In genomic region chr10:32367793-32368453, GRCh38 we compare ENCODE assay signal across 8 cellular contexts. TPM values are rescaled to one million over a fixed set of nuclear protein-coding genes. Genes with fewer than 3 reads are reported as not detected.
DNase-seq lines count a peak whose midpoint lies in the region; ATAC-seq, FAIRE-seq and TF ChIP-seq lines count a peak whose summit lies in the region.

No MANE protein-coding gene starts in this region.

- H3K36me3 ChIP-seq in RWPE2 (ENCODE audit: low read depth) (no peaks in the 10 kb centered on the region), osteoblast (ENCODE audit: insufficient read depth, low read length) (peaks cover 2% of the 10 kb centered on the region), testis (ENCODE audit: low read depth, missing control alignments) (no peaks in the 10 kb centered on the region)

- intact Hi-C loops in testis (cut with DNase I; ENCODE audit: low total_unique reads) = no loop called here

- peak overlapping the region; percentile 54 for H3K4me2 ChIP-seq in osteoblast (ENCODE audit: insufficient read depth, low read length)

- ATAC-seq in HG02885 (IDR thresholded peaks at IDR 0.05; ENCODE audit: poor library complexity, unreplicated experiment) = peak; percentile 77
- peak; percentile 44; the same call in 1 of the 3 replicates for ATAC-seq in RWPE2 (ENCODE audit: low read depth)

- peak; percentile 74 for TF ChIP-seq CTCF in D721Med (IDR thresholded peaks at IDR 0.05; ENCODE audit: insufficient read depth, missing control alignments)
- TF ChIP-seq CTCF in RWPE2 (IDR thresholded peaks at IDR 0.05; ENCODE audit: poor library complexity, severe bottlenecking) = peak; percentile 88
- peak; percentile 67 for TF ChIP-seq CTCF in foreskin fibroblast (IDR thresholded peaks at IDR 0.05; ENCODE audit: low read depth, low read length)
- peak; percentile 84 for TF ChIP-seq CTCF in osteoblast (IDR thresholded peaks at IDR 0.05; ENCODE audit: extremely low read depth, low read depth, low read length)
- TF ChIP-seq CTCF in testis (IDR thresholded peaks at IDR 0.05) = peak; percentile 60 to 83 (median 74)

- H3K4me1 ChIP-seq in RWPE2 (ENCODE audit: insufficient read depth, poor library complexity, severe bottlenecking) (peaks cover 3% of the 10 kb centered on the region), osteoblast (ENCODE audit: insufficient read depth, low read length) (peaks cover 3% of the 10 kb centered on the region), testis (no peaks in the 10 kb centered on the region)

- peak; percentile 31 for DNase-seq in D721Med (ENCODE audit: insufficient read length, low spot score)
- DNase-seq in RWPE2 (ENCODE audit: low spot score) = no peak
- DNase-seq in activated effector memory CD4-positive, alpha-beta T cell treated with anti-CD3 and anti-CD28 coated beads, Interleukin-2, amount 50 U/mL, for 16 hours = peak; percentile 91
- DNase-seq in foreskin fibroblast = peak; percentile 35 to 82
- peak; percentile 29 for DNase-seq in osteoblast (ENCODE audit: insufficient read length, low spot score, missing footprints)
- DNase-seq in testis = peak; percentile 74
- DNase-seq in HPDE6-E6E7 (ENCODE audit: extremely low spot score) = no peak

- FAIRE-seq in D721Med (lab: Jason Lieb, UNC) = peak; percentile 77

- H3K27ac ChIP-seq in RWPE2 (ENCODE audit: poor library complexity, severe bottlenecking) (no peak overlapping the region), osteoblast (ENCODE audit: low read depth, low read length) (no peak overlapping the region), testis (no peak overlapping the region)

- H3K9me3 ChIP-seq in RWPE2 (ENCODE audit: severe bottlenecking) (no peaks in the 10 kb centered on the region), osteoblast (ENCODE audit: low read depth, low read length) (no peaks in the 10 kb centered on the region), testis (no peaks in the 10 kb centered on the region)

- peaks cover 33% of the 10 kb centered on the region for H4K20me1 ChIP-seq in osteoblast (ENCODE audit: insufficient read depth, low read length)

- H3K27me3 ChIP-seq in RWPE2 (ENCODE audit: insufficient read depth, poor library complexity, severe bottlenecking) (no peaks in the 10 kb centered on the region), osteoblast (ENCODE audit: insufficient read depth, low read length) (no peaks in the 10 kb centered on the region), testis (no peaks in the 10 kb centered on the region)

- 31 to 35% methylated on average over 7 of the region's 7 CpGs for WGBS in testis, 2 donors

- H2AFZ ChIP-seq in osteoblast (ENCODE audit: low read length) = no peak overlapping the region

- H3K4me3 ChIP-seq in RWPE2 (ENCODE audit: severe bottlenecking) (no peak overlapping the region), foreskin fibroblast (ENCODE audit: low read depth in 1 of 2, low read length in 2 of 2) (no peak overlapping the region), osteoblast (ENCODE audit: insufficient read depth, low read length) (no peak overlapping the region), testis (no peak overlapping the region)

- H3K79me2 ChIP-seq in osteoblast (ENCODE audit: insufficient read depth, low read length) = peaks cover 50% of the 10 kb centered on the region

- TF ChIP-seq POLR2A in testis (IDR thresholded peaks at IDR 0.05) = no peak

RNA-seq across cellular contexts. Expression of gene EPC1, which starts 21.0 kb away (rescaled TPM):
- total RNA-seq in osteoblast (30.8 and 32.4 TPM in 2 replicates), testis (10 to 100 TPM; 65.4 to 65.8 TPM)
- polyA plus RNA-seq in testis (ENCODE audit: insufficient read depth, low read depth, low replicate concordance) = 34.8 TPM

Comparison
In these comparisons a context has a peak if more than half of its experiments do, and no peak if none do; other contexts are left out.
1. DNase-seq: peak in D721Med (single experiment), activated effector memory CD4-positive, alpha-beta T cell treated with anti-CD3 and anti-CD28 coated beads, Interleukin-2, amount 50 U/mL, for 16 hours (single experiment), foreskin fibroblast (2 of 2), osteoblast (single experiment) and testis (single experiment); none in RWPE2 (single experiment) and HPDE6-E6E7 (single experiment).
2. Peak in every context shown above with its lines, with median percentiles within 50 percentile points of each other: CTCF ChIP-seq.